In genomic region chr1:30864681-30865080, GRCh38 we compare ENCODE assay signal across 22 cellular contexts. TPM values are rescaled to one million over a fixed set of nuclear protein-coding genes. Genes with fewer than 3 reads are reported as not detected.
"Had no signal": no experiment of that assay in that cellular context is flagged by ENCODE, and none has a peak within 500 bp of the region (broad histone marks: within the 10 kb centered on the region; RNA-seq: fewer than 3 reads in every experiment).

No MANE protein-coding gene starts in this region.

- ATAC-seq: activated CD4-positive, CD25-positive, alpha-beta regulatory T cell treated with anti-CD3 and anti-CD28 coated beads, Interleukin-2, amount 50 U/mL, for 24 hours; activated CD8-positive, alpha-beta T cell treated with anti-CD3 and anti-CD28 coated beads for 36 hours; activated T-cell treated with anti-CD3 and anti-CD28 coated beads, Interleukin-2, amount 50 U/mL, for 72 hours; SK-N-SH treated with all-trans-retinoic acid at 6 μM for 48 hours had no signal

- H3K9me3 ChIP-seq: SJSA1 had no signal

- H3K27me3 ChIP-seq: brain microvascular endothelial cell, SJSA1 had no signal

- H3K27ac ChIP-seq: brain microvascular endothelial cell, SJSA1 had no signal

- H3K4me3 ChIP-seq: SJSA1 had no signal

- H3K36me3 ChIP-seq: brain microvascular endothelial cell, SJSA1 had no signal

- DNase-seq: activated CD4-positive, alpha-beta T cell treated with anti-CD3 and anti-CD28 coated beads for 4 hours; activated CD8-positive, alpha-beta memory T cell treated with anti-CD3 and anti-CD28 coated beads, Interleukin-2, amount 50 U/mL, for 4 hours; activated CD8-positive, alpha-beta T cell treated with anti-CD3 and anti-CD28 coated beads for 36 hours; activated gamma-delta T cell treated with Interleukin-2 at 50 U/mL for 16 hours; activated naive CD4-positive, alpha-beta T cell treated with anti-CD3 and anti-CD28 coated beads, Interleukin-2, amount 10 ng/mL, durations not matched to agents 7 days and 5 days; activated naive CD8-positive, alpha-beta T cell treated with anti-CD3 and anti-CD28 coated beads for 36 hours; activated T-cell treated with anti-CD3 and anti-CD28 coated beads, Interleukin-2, amount 50 U/mL, for 72 hours; brain microvascular endothelial cell; IMR-90; KG1; NCI-H1048; NCI-H1694; NCI-H2029; NCI-H345; NCI-H510A; NCI-H526 treated with DMSO at 0.1 percent for 48 hours; NCI-H82; SHP77 had no signal

RNA-seq across cellular contexts. Expression of gene SDC3, which starts 43.9 kb away (rescaled TPM):
- total RNA-seq: OCI-LY7 had no signal
